In the genomic region with DNA sequence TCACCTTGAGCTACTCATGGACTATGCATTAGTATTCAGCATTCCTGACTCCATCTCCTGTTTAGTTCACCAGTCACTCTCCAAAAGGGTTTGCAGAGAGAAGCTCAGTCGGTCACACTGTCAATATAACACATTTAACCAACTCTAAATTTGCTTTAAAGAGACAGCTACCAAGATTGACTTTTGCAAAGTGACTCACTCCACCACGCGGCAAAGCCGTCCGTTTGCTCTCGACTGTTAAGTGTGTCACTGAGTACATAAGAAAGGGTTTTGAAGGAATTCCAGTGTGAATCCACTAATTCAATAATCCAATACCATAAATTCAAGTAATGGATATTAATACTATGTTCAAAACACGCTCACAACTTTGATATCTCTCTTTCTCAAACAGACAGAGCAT, we compare ENCODE assay signal across 21 cellular contexts.
"Had no signal": no experiment of that assay in that cellular context is flagged by ENCODE, and none has a peak within 500 bp of the region (broad histone marks: within the 10 kb centered on the region; RNA-seq: fewer than 3 reads in every experiment).

No MANE protein-coding gene starts in this region.

- DNase-seq: activated B cell treated with CpG ODN at 0.5 μM for 24 hours; activated CD4-positive, alpha-beta memory T cell treated with anti-CD3 and anti-CD28 coated beads, Interleukin-2, amount 10 ng/mL, durations not matched to agents 7 days and 5 days; activated CD4-positive, alpha-beta T cell treated with anti-CD3 and anti-CD28 coated beads for 4 hours; activated CD8-positive, alpha-beta memory T cell treated with anti-CD3 and anti-CD28 coated beads, Interleukin-2, amount 10 ng/mL, durations not matched to agents 7 days and 5 days; activated naive CD4-positive, alpha-beta T cell; activated naive CD8-positive, alpha-beta T cell treated with anti-CD3 and anti-CD28 coated beads for 36 hours; amniotic stem cell; dorsolateral prefrontal cortex; head of caudate nucleus; left colon; natural killer cell; nucleus accumbens; posterior cingulate gyrus; SK-N-SH; stimulated activated CD4-positive, alpha-beta T cell treated with anti-CD3 and anti-CD28 coated beads, Interleukin-15, amount 100 ng/mL, for 24 hours; stimulated activated CD4-positive, alpha-beta T cell treated with anti-CD3 and anti-CD28 coated beads, Interleukin-2, amount 100 ng/mL, for 48 hours; T-cell had no signal

- H3K4me1 Mint-ChIP-seq: activated B cell treated with CpG ODN at 0.5 μM for 24 hours; activated CD4-positive, alpha-beta memory T cell treated with anti-CD3 and anti-CD28 coated beads, Interleukin-2, amount 10 ng/mL, durations not matched to agents 7 days and 5 days had no signal

- H3K4me3 Mint-ChIP-seq: activated B cell treated with CpG ODN at 0.5 μM for 24 hours; activated CD4-positive, alpha-beta memory T cell treated with anti-CD3 and anti-CD28 coated beads, Interleukin-2, amount 10 ng/mL, durations not matched to agents 7 days and 5 days; activated CD8-positive, alpha-beta memory T cell treated with anti-CD3 and anti-CD28 coated beads, Interleukin-2, amount 10 ng/mL, durations not matched to agents 7 days and 5 days; activated naive CD8-positive, alpha-beta T cell treated with anti-CD3 and anti-CD28 coated beads for 36 hours; natural killer cell; stimulated activated naive CD8-positive, alpha-beta T cell treated with anti-CD3 and anti-CD28 coated beads, Interleukin-15, Interleukin-2, amounts not matched to agents 100 ng/mL and 50 ng/mL, for 24 hours; T-cell; type B pancreatic cell had no signal

- FAIRE-seq: frontal cortex had no signal

- H3K27ac Mint-ChIP-seq: activated B cell treated with CpG ODN at 0.5 μM for 24 hours; activated CD4-positive, alpha-beta memory T cell treated with anti-CD3 and anti-CD28 coated beads, Interleukin-2, amount 10 ng/mL, durations not matched to agents 7 days and 5 days; activated CD8-positive, alpha-beta memory T cell treated with anti-CD3 and anti-CD28 coated beads, Interleukin-2, amount 10 ng/mL, durations not matched to agents 7 days and 5 days; activated naive CD8-positive, alpha-beta T cell treated with anti-CD3 and anti-CD28 coated beads for 36 hours; natural killer cell; stimulated activated naive CD8-positive, alpha-beta T cell treated with anti-CD3 and anti-CD28 coated beads, Interleukin-15, Interleukin-2, amounts not matched to agents 100 ng/mL and 50 ng/mL, for 24 hours; T-cell; type B pancreatic cell had no signal

- H3K9me3 ChIP-seq: SK-N-SH had no signal

- H3K9me3 Mint-ChIP-seq: activated CD4-positive, alpha-beta memory T cell treated with anti-CD3 and anti-CD28 coated beads, Interleukin-2, amount 10 ng/mL, durations not matched to agents 7 days and 5 days; activated naive CD8-positive, alpha-beta T cell treated with anti-CD3 and anti-CD28 coated beads for 36 hours; natural killer cell; stimulated activated naive CD8-positive, alpha-beta T cell treated with anti-CD3 and anti-CD28 coated beads, Interleukin-15, Interleukin-2, amounts not matched to agents 100 ng/mL and 50 ng/mL, for 24 hours; T-cell; type B pancreatic cell had no signal

- H3K36me3 Mint-ChIP-seq: activated CD8-positive, alpha-beta memory T cell treated with anti-CD3 and anti-CD28 coated beads, Interleukin-2, amount 10 ng/mL, durations not matched to agents 7 days and 5 days; activated naive CD8-positive, alpha-beta T cell treated with anti-CD3 and anti-CD28 coated beads for 36 hours; natural killer cell; T-cell; type B pancreatic cell had no signal

- H3K27me3 Mint-ChIP-seq: activated B cell treated with CpG ODN at 0.5 μM for 24 hours had no signal

- H3K4me2 ChIP-seq: SK-N-SH had no signal

- ATAC-seq: activated CD8-positive, alpha-beta memory T cell treated with anti-CD3 and anti-CD28 coated beads, Interleukin-2, amount 10 ng/mL, durations not matched to agents 7 days and 5 days; left colon; natural killer cell; T-cell had no signal

- H3K9ac ChIP-seq: SK-N-SH had no signal

- H3K4me3 ChIP-seq: lung had no signal
